1 cellular context compared by ENCODE assay signal in the genomic region with DNA sequence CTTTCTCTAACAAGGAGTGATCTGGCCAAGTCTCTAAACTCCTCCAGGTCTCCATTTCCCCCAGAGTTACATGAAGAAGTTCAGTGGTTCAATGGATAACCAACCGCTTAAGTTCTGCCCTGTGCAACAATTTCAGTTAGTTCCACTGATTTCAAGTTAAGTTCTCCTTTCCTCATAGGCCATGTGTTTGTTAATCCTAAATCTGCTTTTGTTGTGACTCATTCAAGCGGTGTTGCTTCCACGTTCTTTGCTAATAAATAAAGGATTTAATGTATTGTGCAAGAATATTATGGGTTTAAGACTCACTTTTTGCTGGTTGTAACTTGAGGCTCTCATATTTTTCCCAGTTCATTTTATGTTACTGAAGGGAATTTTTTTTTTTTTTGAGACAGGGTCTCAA.
TF ChIP-seq lines count a peak whose summit lies in the region.

No MANE protein-coding gene starts in this region.

TF ChIP-seq in WTC11, 78 proteins besides CTCF, POLR2A, EP300 and RAD21 (continued from another document):
- TF ChIP-seq, protein P1, sequence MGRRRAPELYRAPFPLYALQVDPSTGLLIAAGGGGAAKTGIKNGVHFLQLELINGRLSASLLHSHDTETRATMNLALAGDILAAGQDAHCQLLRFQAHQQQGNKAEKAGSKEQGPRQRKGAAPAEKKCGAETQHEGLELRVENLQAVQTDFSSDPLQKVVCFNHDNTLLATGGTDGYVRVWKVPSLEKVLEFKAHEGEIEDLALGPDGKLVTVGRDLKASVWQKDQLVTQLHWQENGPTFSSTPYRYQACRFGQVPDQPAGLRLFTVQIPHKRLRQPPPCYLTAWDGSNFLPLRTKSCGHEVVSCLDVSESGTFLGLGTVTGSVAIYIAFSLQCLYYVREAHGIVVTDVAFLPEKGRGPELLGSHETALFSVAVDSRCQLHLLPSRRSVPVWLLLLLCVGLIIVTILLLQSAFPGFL (CRISPR knock-in tag; IDR thresholded peaks at IDR 0.05; ENCODE audit: borderline replicate concordance): no peak
- TF ChIP-seq GABPB1 (CRISPR knock-in tag; IDR thresholded peaks at IDR 0.05) (no peak), ZBTB43 (CRISPR knock-in tag; IDR thresholded peaks at IDR 0.05) (no peak), ELF4 (CRISPR knock-in tag; IDR thresholded peaks at IDR 0.05; ENCODE audit: low read depth) (no peak), NR3C1 (CRISPR knock-in tag; conservative IDR thresholded peaks at IDR 0.05; ENCODE audit: low read depth) (no peak), ESRRA (CRISPR knock-in tag; IDR thresholded peaks at IDR 0.05; ENCODE audit: borderline replicate concordance) (no peak), FOXJ3 (CRISPR knock-in tag; IDR thresholded peaks at IDR 0.05; ENCODE audit: borderline replicate concordance) (no peak), NFYB (CRISPR knock-in tag; conservative IDR thresholded peaks at IDR 0.05; ENCODE audit: low read depth) (no peak)
- TF ChIP-seq, protein P2, sequence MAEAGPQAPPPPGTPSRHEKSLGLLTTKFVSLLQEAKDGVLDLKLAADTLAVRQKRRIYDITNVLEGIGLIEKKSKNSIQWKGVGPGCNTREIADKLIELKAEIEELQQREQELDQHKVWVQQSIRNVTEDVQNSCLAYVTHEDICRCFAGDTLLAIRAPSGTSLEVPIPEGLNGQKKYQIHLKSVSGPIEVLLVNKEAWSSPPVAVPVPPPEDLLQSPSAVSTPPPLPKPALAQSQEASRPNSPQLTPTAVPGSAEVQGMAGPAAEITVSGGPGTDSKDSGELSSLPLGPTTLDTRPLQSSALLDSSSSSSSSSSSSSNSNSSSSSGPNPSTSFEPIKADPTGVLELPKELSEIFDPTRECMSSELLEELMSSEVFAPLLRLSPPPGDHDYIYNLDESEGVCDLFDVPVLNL (CRISPR knock-in tag; IDR thresholded peaks at IDR 0.05; ENCODE audit: borderline replicate concordance, low read depth): no peak
